ENCODE assay signal across 22 cellular contexts in genomic region chr15:58966698-58967097, GRCh38. TPM values are rescaled to one million over a fixed set of nuclear protein-coding genes. Genes with fewer than 3 reads are reported as not detected.
DNase-seq lines count a peak whose midpoint lies in the region; TF ChIP-seq lines count a peak whose summit lies in the region.
"Had no signal": no experiment of that assay in that cellular context is flagged by ENCODE, and none has a peak within 500 bp of the region (broad histone marks: within the 10 kb centered on the region; RNA-seq: fewer than 3 reads in every experiment).

No MANE protein-coding gene starts in this region.

- H3K27ac ChIP-seq in OCI-LY3 (ENCODE audit: low read length): no peak overlapping the region
- no peak overlapping the region for H3K27ac ChIP-seq in osteoblast (ENCODE audit: low read depth, low read length)
- H3K27ac ChIP-seq in caudate nucleus (ENCODE audit: low read depth, low read length): no peak overlapping the region
- H3K27ac ChIP-seq: left lung, right lobe of liver, thoracic aorta had no signal

- H3K4me2 ChIP-seq in OCI-LY3 (ENCODE audit: low read length) (peak overlapping the region; percentile 4; the same call in 1 of the 2 replicates), osteoblast (ENCODE audit: insufficient read depth, low read length) (peak overlapping the region; percentile 8)

- H3K27me3 Mint-ChIP-seq in Caco-2 (ENCODE audit: insufficient read depth, unreplicated experiment): peaks cover 2% of the 10 kb centered on the region
- H3K27me3 Mint-ChIP-seq: activated naive CD8-positive, alpha-beta T cell treated with anti-CD3 and anti-CD28 coated beads, Interleukin-2, amount 50 U/mL, for 24 hours; CD4-positive, alpha-beta T cell; IgD-negative memory B cell had no signal

- POLR2A ChIA-PET in Caco-2 (lab: Charles Lee): no interaction called here

- no peaks in the 10 kb centered on the region for H3K27me3 ChIP-seq in OCI-LY3 (ENCODE audit: low read depth, low read length)
- H3K27me3 ChIP-seq in osteoblast (ENCODE audit: insufficient read depth, low read length): no peaks in the 10 kb centered on the region
- no peaks in the 10 kb centered on the region for H3K27me3 ChIP-seq in Caco-2 (replicated peaks; ENCODE audit: control insufficient read depth, insufficient read depth, low read length)
- H3K27me3 ChIP-seq: left lung, right lobe of liver had no signal

- H3K36me3 Mint-ChIP-seq in Caco-2 (ENCODE audit: insufficient read depth, unreplicated experiment): no peaks in the 10 kb centered on the region
- H3K36me3 Mint-ChIP-seq: brain, IgD-negative memory B cell had no signal

- H3K4me3 ChIP-seq in OCI-LY3 (ENCODE audit: low read length) (no peak overlapping the region), epithelial cell of esophagus (ENCODE audit: low read length) (no peak overlapping the region), osteoblast (ENCODE audit: insufficient read depth, low read length) (no peak overlapping the region), Caco-2 (ENCODE audit: low read depth, low read length) (no peak overlapping the region)
- H3K4me3 ChIP-seq: left lung, right lobe of liver, thoracic aorta had no signal

- H3K4me1 ChIP-seq in OCI-LY3 (ENCODE audit: low read length) (peaks cover 9% of the 10 kb centered on the region), osteoblast (ENCODE audit: insufficient read depth, low read length) (peaks cover 13% of the 10 kb centered on the region), Caco-2 (no peaks in the 10 kb centered on the region)
- H3K4me1 ChIP-seq: left lung, right lobe of liver had no signal

- CTCF ChIA-PET in Caco-2 (lab: Charles Lee): no interaction called here

- H3K27ac Mint-ChIP-seq in Caco-2 (ENCODE audit: unreplicated experiment): no peak overlapping the region
- H3K27ac Mint-ChIP-seq: activated naive CD8-positive, alpha-beta T cell treated with anti-CD3 and anti-CD28 coated beads, Interleukin-2, amount 50 U/mL, for 24 hours; brain; CD4-positive, alpha-beta T cell had no signal

- BruUV-seq in Caco-2 (replicated peaks; lab: Mats Ljungman, UMichigan): no TSS peak

- no peak overlapping the region for H3K4me3 Mint-ChIP-seq in Caco-2 (ENCODE audit: unreplicated experiment)
- H3K4me3 Mint-ChIP-seq: activated naive CD8-positive, alpha-beta T cell treated with anti-CD3 and anti-CD28 coated beads, Interleukin-2, amount 50 U/mL, for 24 hours; brain; CD4-positive, alpha-beta T cell; IgD-negative memory B cell had no signal

- no peaks in the 10 kb centered on the region for H3K9me3 ChIP-seq in OCI-LY3 (ENCODE audit: insufficient read depth, low read length)
- no peaks in the 10 kb centered on the region for H3K9me3 ChIP-seq in osteoblast (ENCODE audit: low read depth, low read length)
- no peaks in the 10 kb centered on the region for H3K9me3 ChIP-seq in Caco-2
- H3K9me3 ChIP-seq: left lung, right lobe of liver, thoracic aorta had no signal

- intact Hi-C loops in Caco-2 (cut with micrococcal nuclease; ENCODE audit: unreplicated experiment): no loop called here

- no peak overlapping the region for H2AFZ ChIP-seq in OCI-LY3 (ENCODE audit: low read depth, low read length)
- no peak overlapping the region for H2AFZ ChIP-seq in osteoblast (ENCODE audit: low read length)

- TF ChIP-seq CTCF in OCI-LY3 (IDR thresholded peaks at IDR 0.05; ENCODE audit: low read depth, low read length) (no peak), epithelial cell of esophagus (IDR thresholded peaks at IDR 0.05; ENCODE audit: insufficient read depth, low read depth, low read length, missing control alignments) (no peak), osteoblast (IDR thresholded peaks at IDR 0.05; ENCODE audit: extremely low read depth, low read depth, low read length) (no peak), Caco-2 (IDR thresholded peaks at IDR 0.05; ENCODE audit: insufficient read depth in 1 of 2, low read depth in 1 of 2, low read length in 1 of 2, severe bottlenecking in 1 of 2, unreplicated experiment in 1 of 2) (no peak)

- DNase-seq in GM03348 (ENCODE audit: low spot score): peak; percentile 30
- peak; percentile 64 for DNase-seq in epithelial cell of esophagus (ENCODE audit: low read depth)
- DNase-seq in osteoblast (ENCODE audit: insufficient read length, low spot score, missing footprints): peak; percentile 84
- DNase-seq in Caco-2: no peak
- DNase-seq in anterior cingulate cortex (lab: John Stamatoyannopoulos, UW): no peak
- DNase-seq in caudate nucleus (lab: John Stamatoyannopoulos, UW): no peak
- DNase-seq: activated CD4-positive, alpha-beta T cell treated with anti-CD3 and anti-CD28 coated beads for 4 hours; activated CD8-positive, alpha-beta memory T cell treated with anti-CD3 and anti-CD28 coated beads for 24 hours; activated naive CD8-positive, alpha-beta T cell treated with anti-CD3 and anti-CD28 coated beads, Interleukin-2, amount 50 U/mL, for 24 hours; activated T-cell treated with anti-CD3 and anti-CD28 coated beads, Interleukin-2, amount 50 U/mL, for 1 hour; CD4-positive, alpha-beta T cell; effector CD4-positive, alpha-beta T cell; hippocampal formation; left lung; NCI-H1105; NCI-H1930; right lobe of liver; stimulated activated naive CD4-positive, alpha-beta T cell treated with Interleukin-2 at 50 U/mL for 16 hours had no signal

- H4K20me1 ChIP-seq in OCI-LY3 (ENCODE audit: insufficient read depth, low read length) (no peaks in the 10 kb centered on the region), osteoblast (ENCODE audit: insufficient read depth, low read length) (no peaks in the 10 kb centered on the region)

- no peaks in the 10 kb centered on the region for H3K9me3 Mint-ChIP-seq in Caco-2 (ENCODE audit: unreplicated experiment)
- H3K9me3 Mint-ChIP-seq: activated naive CD8-positive, alpha-beta T cell treated with anti-CD3 and anti-CD28 coated beads, Interleukin-2, amount 50 U/mL, for 24 hours; brain; CD4-positive, alpha-beta T cell; IgD-negative memory B cell had no signal

- H3K79me2 ChIP-seq in OCI-LY3 (ENCODE audit: low read length): no peaks in the 10 kb centered on the region
- H3K79me2 ChIP-seq in osteoblast (ENCODE audit: insufficient read depth, low read length): no peaks in the 10 kb centered on the region

- no peaks in the 10 kb centered on the region for H3K36me3 ChIP-seq in OCI-LY3 (replicated peaks; ENCODE audit: low read depth, low read length)
- H3K36me3 ChIP-seq in osteoblast (ENCODE audit: insufficient read depth, low read length): no peaks in the 10 kb centered on the region
- no peaks in the 10 kb centered on the region for H3K36me3 ChIP-seq in Caco-2 (ENCODE audit: control insufficient read depth, insufficient read depth, low read length)
- H3K36me3 ChIP-seq: left lung, right lobe of liver, thoracic aorta had no signal

- H3K9ac ChIP-seq in OCI-LY3 (ENCODE audit: low read length): no peak overlapping the region

- H3K4me1 Mint-ChIP-seq in Caco-2 (ENCODE audit: low read depth, unreplicated experiment): no peaks in the 10 kb centered on the region
- H3K4me1 Mint-ChIP-seq: activated naive CD8-positive, alpha-beta T cell treated with anti-CD3 and anti-CD28 coated beads, Interleukin-2, amount 50 U/mL, for 24 hours; brain had no signal

RNA-seq across cellular contexts. Expression of gene RNF111, which starts 20.8 kb away (rescaled TPM):
- total RNA-seq in osteoblast (21.4 and 27.4 TPM in 2 replicates), Caco-2 (2022) (26.1 and 30.5 TPM in 2 replicates)

RNA-seq across cellular contexts. Expression of gene SLTM, which starts 33.2 kb away (rescaled TPM):
- total RNA-seq in osteoblast (71.3 and 77.8 TPM in 2 replicates), Caco-2 (2022) (79.5 and 94.0 TPM in 2 replicates)

Comparison
In these comparisons a context has a peak if more than half of its experiments do, and no peak if none do; other contexts are left out.
1. DNase-seq: peak in GM03348 (single experiment), epithelial cell of esophagus (single experiment) and osteoblast (single experiment); none in Caco-2 (0 of 2), anterior cingulate cortex (0 of 58) and caudate nucleus (0 of 61).